ENCODE assay signal across 1 cellular context in the genomic region with DNA sequence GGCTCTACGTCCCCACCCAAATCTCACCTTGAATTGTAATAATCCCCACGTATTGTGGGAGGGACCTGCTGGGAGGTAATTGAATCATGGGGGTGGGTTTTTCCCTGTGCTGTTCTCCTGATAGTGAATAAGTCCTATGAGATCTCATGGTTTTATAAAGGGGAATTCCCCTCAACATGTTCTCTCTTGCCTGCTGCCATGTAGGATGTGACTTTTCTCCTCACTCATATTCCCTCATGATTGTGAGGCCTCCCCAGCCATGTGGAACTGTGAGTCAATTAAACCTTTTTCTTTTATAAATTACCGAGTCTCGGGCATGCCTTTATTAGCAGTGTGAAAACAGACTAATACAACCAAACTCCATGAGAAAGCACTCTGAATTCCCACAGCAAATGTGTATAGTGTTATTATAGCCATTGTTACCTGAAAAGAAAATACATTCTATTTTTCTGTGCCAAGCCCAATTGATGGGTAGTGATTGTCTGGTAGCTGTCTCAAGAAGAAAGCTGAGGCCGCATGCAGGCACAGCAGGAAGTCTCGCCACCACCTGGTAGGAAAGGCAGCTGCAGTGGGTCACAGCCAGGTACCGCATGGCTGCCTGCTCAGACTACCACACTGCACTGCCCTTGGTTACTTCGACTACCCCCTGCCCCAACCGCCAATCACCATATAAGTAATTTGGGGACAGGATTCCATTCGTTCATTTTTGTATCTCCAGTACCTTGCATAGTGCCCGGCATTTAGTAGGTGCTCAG.
TF ChIP-seq lines count a peak whose summit lies in the region.

No MANE protein-coding gene starts in this region.

TF ChIP-seq in K562, 482 proteins besides CTCF, POLR2A, EP300 and RAD21 (continued from another document):
- TF ChIP-seq, protein P1, sequence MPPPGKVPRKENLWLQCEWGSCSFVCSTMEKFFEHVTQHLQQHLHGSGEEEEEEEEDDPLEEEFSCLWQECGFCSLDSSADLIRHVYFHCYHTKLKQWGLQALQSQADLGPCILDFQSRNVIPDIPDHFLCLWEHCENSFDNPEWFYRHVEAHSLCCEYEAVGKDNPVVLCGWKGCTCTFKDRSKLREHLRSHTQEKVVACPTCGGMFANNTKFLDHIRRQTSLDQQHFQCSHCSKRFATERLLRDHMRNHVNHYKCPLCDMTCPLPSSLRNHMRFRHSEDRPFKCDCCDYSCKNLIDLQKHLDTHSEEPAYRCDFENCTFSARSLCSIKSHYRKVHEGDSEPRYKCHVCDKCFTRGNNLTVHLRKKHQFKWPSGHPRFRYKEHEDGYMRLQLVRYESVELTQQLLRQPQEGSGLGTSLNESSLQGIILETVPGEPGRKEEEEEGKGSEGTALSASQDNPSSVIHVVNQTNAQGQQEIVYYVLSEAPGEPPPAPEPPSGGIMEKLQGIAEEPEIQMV (tag; conservative IDR thresholded peaks at IDR 0.05; ENCODE audit: low read depth) = no peak
- TF ChIP-seq, protein P2, sequence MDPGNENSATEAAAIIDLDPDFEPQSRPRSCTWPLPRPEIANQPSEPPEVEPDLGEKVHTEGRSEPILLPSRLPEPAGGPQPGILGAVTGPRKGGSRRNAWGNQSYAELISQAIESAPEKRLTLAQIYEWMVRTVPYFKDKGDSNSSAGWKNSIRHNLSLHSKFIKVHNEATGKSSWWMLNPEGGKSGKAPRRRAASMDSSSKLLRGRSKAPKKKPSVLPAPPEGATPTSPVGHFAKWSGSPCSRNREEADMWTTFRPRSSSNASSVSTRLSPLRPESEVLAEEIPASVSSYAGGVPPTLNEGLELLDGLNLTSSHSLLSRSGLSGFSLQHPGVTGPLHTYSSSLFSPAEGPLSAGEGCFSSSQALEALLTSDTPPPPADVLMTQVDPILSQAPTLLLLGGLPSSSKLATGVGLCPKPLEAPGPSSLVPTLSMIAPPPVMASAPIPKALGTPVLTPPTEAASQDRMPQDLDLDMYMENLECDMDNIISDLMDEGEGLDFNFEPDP (CRISPR knock-in tag; IDR thresholded peaks at IDR 0.05) = no peak
- TF ChIP-seq ETV1 (tag; conservative IDR thresholded peaks at IDR 0.05; ENCODE audit: low read depth) = no peak
- TF ChIP-seq PTTG1 (tag; IDR thresholded peaks at IDR 0.05; ENCODE audit: low read depth) = no peak
- TF ChIP-seq HDAC2 (IDR thresholded peaks at IDR 0.05) = no peak
- TF ChIP-seq, protein P3, sequence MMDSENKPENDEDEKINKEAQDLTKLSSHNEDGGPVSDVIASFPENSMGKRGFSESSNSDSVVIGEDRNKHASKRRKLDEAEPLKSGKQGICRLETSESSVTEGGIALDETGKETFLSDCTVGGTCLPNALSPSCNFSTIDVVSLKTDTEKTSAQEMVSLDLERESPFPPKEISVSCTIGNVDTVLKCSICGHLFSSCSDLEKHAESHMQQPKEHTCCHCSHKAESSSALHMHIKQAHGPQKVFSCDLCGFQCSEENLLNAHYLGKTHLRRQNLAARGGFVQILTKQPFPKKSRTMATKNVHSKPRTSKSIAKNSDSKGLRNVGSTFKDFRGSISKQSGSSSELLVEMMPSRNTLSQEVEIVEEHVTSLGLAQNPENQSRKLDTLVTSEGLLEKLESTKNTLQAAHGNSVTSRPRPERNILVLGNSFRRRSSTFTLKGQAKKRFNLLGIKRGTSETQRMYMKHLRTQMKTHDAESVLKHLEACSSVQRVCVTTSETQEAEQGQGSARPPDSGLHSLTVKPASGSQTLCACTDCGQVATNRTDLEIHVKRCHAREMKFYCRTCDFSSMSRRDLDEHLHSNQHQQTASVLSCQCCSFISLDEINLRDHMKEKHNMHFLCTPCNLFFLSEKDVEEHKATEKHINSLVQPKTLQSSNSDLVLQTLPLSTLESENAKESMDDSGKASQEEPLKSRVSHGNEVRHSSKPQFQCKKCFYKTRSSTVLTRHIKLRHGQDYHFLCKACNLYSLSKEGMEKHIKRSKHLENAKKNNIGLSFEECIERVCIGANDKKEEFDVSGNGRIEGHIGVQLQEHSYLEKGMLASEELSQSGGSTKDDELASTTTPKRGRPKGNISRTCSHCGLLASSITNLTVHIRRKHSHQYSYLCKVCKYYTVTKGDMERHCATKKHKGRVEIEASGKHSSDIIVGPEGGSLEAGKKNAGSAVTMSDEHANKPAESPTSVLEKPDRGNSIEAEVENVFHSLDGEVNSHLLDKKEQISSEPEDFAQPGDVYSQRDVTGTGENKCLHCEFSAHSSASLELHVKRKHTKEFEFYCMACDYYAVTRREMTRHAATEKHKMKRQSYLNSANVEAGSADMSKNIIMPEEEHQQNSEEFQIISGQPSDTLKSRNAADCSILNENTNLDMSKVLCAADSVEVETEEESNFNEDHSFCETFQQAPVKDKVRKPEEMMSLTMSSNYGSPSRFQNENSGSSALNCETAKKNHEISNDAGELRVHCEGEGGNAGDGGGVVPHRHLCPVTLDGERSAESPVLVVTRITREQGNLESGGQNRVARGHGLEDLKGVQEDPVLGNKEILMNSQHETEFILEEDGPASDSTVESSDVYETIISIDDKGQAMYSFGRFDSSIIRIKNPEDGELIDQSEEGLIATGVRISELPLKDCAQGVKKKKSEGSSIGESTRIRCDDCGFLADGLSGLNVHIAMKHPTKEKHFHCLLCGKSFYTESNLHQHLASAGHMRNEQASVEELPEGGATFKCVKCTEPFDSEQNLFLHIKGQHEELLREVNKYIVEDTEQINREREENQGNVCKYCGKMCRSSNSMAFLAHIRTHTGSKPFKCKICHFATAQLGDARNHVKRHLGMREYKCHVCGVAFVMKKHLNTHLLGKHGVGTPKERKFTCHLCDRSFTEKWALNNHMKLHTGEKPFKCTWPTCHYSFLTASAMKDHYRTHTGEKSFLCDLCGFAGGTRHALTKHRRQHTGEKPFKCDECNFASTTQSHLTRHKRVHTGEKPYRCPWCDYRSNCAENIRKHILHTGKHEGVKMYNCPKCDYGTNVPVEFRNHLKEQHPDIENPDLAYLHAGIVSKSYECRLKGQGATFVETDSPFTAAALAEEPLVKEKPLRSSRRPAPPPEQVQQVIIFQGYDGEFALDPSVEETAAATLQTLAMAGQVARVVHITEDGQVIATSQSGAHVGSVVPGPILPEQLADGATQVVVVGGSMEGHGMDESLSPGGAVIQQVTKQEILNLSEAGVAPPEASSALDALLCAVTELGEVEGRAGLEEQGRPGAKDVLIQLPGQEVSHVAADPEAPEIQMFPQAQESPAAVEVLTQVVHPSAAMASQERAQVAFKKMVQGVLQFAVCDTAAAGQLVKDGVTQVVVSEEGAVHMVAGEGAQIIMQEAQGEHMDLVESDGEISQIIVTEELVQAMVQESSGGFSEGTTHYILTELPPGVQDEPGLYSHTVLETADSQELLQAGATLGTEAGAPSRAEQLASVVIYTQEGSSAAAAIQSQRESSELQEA (IDR thresholded peaks at IDR 0.05; ENCODE audit: low read depth) = no peak
- TF ChIP-seq, protein P4, sequence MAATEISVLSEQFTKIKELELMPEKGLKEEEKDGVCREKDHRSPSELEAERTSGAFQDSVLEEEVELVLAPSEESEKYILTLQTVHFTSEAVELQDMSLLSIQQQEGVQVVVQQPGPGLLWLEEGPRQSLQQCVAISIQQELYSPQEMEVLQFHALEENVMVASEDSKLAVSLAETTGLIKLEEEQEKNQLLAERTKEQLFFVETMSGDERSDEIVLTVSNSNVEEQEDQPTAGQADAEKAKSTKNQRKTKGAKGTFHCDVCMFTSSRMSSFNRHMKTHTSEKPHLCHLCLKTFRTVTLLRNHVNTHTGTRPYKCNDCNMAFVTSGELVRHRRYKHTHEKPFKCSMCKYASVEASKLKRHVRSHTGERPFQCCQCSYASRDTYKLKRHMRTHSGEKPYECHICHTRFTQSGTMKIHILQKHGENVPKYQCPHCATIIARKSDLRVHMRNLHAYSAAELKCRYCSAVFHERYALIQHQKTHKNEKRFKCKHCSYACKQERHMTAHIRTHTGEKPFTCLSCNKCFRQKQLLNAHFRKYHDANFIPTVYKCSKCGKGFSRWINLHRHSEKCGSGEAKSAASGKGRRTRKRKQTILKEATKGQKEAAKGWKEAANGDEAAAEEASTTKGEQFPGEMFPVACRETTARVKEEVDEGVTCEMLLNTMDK (IDR thresholded peaks at IDR 0.05; ENCODE audit: borderline replicate concordance, insufficient read depth, low read depth, low read length, poor library complexity, severe bottlenecking) = no peak
- TF ChIP-seq, protein P5, sequence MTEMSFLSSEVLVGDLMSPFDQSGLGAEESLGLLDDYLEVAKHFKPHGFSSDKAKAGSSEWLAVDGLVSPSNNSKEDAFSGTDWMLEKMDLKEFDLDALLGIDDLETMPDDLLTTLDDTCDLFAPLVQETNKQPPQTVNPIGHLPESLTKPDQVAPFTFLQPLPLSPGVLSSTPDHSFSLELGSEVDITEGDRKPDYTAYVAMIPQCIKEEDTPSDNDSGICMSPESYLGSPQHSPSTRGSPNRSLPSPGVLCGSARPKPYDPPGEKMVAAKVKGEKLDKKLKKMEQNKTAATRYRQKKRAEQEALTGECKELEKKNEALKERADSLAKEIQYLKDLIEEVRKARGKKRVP (CRISPR knock-in tag; IDR thresholded peaks at IDR 0.05) = no peak
- no peak for TF ChIP-seq ZNF77 (CRISPR knock-in tag; IDR thresholded peaks at IDR 0.05)
- TF ChIP-seq ZFP30 (CRISPR knock-in tag; IDR thresholded peaks at IDR 0.05; ENCODE audit: borderline replicate concordance) = no peak
- TF ChIP-seq MAZ (CRISPR knock-in tag; conservative IDR thresholded peaks at IDR 0.05 in 1 of 2, IDR thresholded peaks at IDR 0.05 in 1 of 2) = no peak
- TF ChIP-seq MAFG (tag; conservative IDR thresholded peaks at IDR 0.05) = no peak
- TF ChIP-seq, protein P6, sequence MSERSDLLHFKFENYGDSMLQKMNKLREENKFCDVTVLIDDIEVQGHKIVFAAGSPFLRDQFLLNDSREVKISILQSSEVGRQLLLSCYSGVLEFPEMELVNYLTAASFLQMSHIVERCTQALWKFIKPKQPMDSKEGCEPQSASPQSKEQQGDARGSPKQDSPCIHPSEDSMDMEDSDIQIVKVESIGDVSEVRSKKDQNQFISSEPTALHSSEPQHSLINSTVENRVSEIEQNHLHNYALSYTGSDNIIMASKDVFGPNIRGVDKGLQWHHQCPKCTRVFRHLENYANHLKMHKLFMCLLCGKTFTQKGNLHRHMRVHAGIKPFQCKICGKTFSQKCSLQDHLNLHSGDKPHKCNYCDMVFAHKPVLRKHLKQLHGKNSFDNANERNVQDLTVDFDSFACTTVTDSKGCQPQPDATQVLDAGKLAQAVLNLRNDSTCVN (CRISPR knock-in tag; IDR thresholded peaks at IDR 0.05) = no peak
- no peak for TF ChIP-seq ZNF140 (CRISPR knock-in tag; IDR thresholded peaks at IDR 0.05)
TF ChIP-seq in K562: peak in this region for 0.
